Comparison of ENCODE assay signal across 14 cellular contexts in the genomic region with DNA sequence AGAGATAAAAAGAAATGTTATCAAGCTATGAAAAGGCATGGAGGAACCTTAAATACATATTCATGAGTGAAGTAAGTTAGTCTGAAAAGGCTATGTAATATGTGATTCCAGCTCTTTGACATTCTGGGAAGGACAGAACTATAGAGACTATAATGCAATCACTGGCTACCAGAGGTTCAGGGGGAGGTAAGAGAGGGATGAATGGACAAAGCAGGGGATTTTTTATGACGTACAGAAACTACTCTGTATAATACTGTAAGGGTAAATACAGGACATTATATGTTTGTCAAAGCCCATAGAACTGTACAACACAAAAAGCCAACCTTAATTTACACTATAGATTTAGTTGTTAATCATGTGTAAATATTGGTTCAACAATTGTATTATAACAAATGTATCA.
"Had no signal": no experiment of that assay in that cellular context is flagged by ENCODE, and none has a peak within 500 bp of the region (broad histone marks: within the 10 kb centered on the region; RNA-seq: fewer than 3 reads in every experiment).

No MANE protein-coding gene starts in this region.

- DNase-seq: activated CD4-positive, alpha-beta T cell treated with anti-CD3 and anti-CD28 coated beads, Interleukin-2, amount 10 ng/mL, durations not matched to agents 7 days and 5 days; activated naive CD8-positive, alpha-beta T cell treated with anti-CD3 and anti-CD28 coated beads for 36 hours; amygdala; body of pancreas; caudate nucleus; left lung; mammary epithelial cell; naive B cell; ovary; stomach; testis; upper lobe of right lung had no signal

- H3K4me3 ChIP-seq: body of pancreas, left lung, ovary, stomach, testis, upper lobe of right lung had no signal

- H3K4me3 Mint-ChIP-seq: activated CD4-positive, alpha-beta T cell treated with anti-CD3 and anti-CD28 coated beads, Interleukin-2, amount 10 ng/mL, durations not matched to agents 7 days and 5 days; activated naive CD8-positive, alpha-beta T cell treated with anti-CD3 and anti-CD28 coated beads for 36 hours; activated T-helper 1 cell treated with anti-CD3 and anti-CD28 coated beads, Interleukin-12 subunit alpha, Interleukin-12 subunit beta, Interleukin-2, Interleukin-4 antibody, amounts not matched to agents 30 ng/mL and 10 ng/mL and 1 ng/mL, durations not matched to agents 14 hours and 24 hours and 36 hours; naive B cell had no signal

- H3K9me3 ChIP-seq: body of pancreas, left lung, ovary, testis, upper lobe of right lung had no signal

- ATAC-seq: body of pancreas, left lung, sciatic nerve, upper lobe of right lung had no signal

- H3K4me1 ChIP-seq: stomach, testis, upper lobe of right lung had no signal

- H3K36me3 ChIP-seq: left lung, ovary, stomach, upper lobe of right lung had no signal

- H3K27ac ChIP-seq: body of pancreas, left lung, ovary, stomach, testis, upper lobe of right lung had no signal

- H3K27ac Mint-ChIP-seq: activated CD4-positive, alpha-beta T cell treated with anti-CD3 and anti-CD28 coated beads, Interleukin-2, amount 10 ng/mL, durations not matched to agents 7 days and 5 days; activated naive CD8-positive, alpha-beta T cell treated with anti-CD3 and anti-CD28 coated beads for 36 hours; activated T-helper 1 cell treated with anti-CD3 and anti-CD28 coated beads, Interleukin-12 subunit alpha, Interleukin-12 subunit beta, Interleukin-2, Interleukin-4 antibody, amounts not matched to agents 30 ng/mL and 10 ng/mL and 1 ng/mL, durations not matched to agents 14 hours and 24 hours and 36 hours had no signal

- H3K27me3 Mint-ChIP-seq: activated CD4-positive, alpha-beta T cell treated with anti-CD3 and anti-CD28 coated beads, Interleukin-2, amount 10 ng/mL, durations not matched to agents 7 days and 5 days; activated naive CD8-positive, alpha-beta T cell treated with anti-CD3 and anti-CD28 coated beads for 36 hours; naive B cell had no signal
